In genomic region chr22:20283674-20284066, GRCh38 we compare ENCODE assay signal across 23 cellular contexts. TPM values are rescaled to one million over a fixed set of nuclear protein-coding genes. Genes with fewer than 3 reads are reported as not detected.
"Had no signal": no experiment of that assay in that cellular context is flagged by ENCODE, and none has a peak within 500 bp of the region (broad histone marks: within the 10 kb centered on the region; RNA-seq: fewer than 3 reads in every experiment).

No MANE protein-coding gene starts in this region.

- H3K36me3 ChIP-seq: adrenal gland, ascending aorta, ovary, prostate gland, right atrium auricular region, spleen, thoracic aorta, upper lobe of left lung had no signal

- H3K27ac ChIP-seq: adrenal gland, ascending aorta, foreskin keratinocyte, ovary, prostate gland, right atrium auricular region, spleen, thoracic aorta, upper lobe of left lung had no signal

- H3K27me3 ChIP-seq: adrenal gland, ascending aorta, ovary, right atrium auricular region, spleen, upper lobe of left lung had no signal

- H3K4me3 ChIP-seq: adrenal gland, ascending aorta, lung, ovary, prostate gland, right atrium auricular region, spleen, thoracic aorta, upper lobe of left lung had no signal

- DNase-seq: activated B cell treated with CpG ODN at 0.5 μM for 24 hours; activated CD4-positive, alpha-beta T cell treated with anti-CD3 and anti-CD28 coated beads for 36 hours; activated CD4-positive, alpha-beta T cell treated with anti-CD3 and anti-CD28 coated beads, Interleukin-2, amount 50 U/mL, for 4 hours; activated CD8-positive, alpha-beta memory T cell treated with anti-CD3 and anti-CD28 coated beads for 24 hours; activated CD8-positive, alpha-beta memory T cell treated with anti-CD3 and anti-CD28 coated beads, Interleukin-2, amount 50 U/mL, for 4 hours; activated naive CD4-positive, alpha-beta T cell; activated T-cell treated with anti-CD3 and anti-CD28 coated beads, Interleukin-2, amount 50 U/mL, for 4 hours; adrenal gland; central memory CD4-positive, alpha-beta T cell; effector memory CD4-positive, alpha-beta T cell; foreskin keratinocyte; naive thymus-derived CD4-positive, alpha-beta T cell; ovary; spleen; stimulated activated CD4-positive, alpha-beta T cell treated with anti-CD3 and anti-CD28 coated beads, Interleukin-4, amount 100 ng/mL, for 1 hour; stimulated activated naive CD4-positive, alpha-beta T cell; T-helper 9 cell had no signal

- H3K4me1 ChIP-seq: adrenal gland, ascending aorta, foreskin keratinocyte, prostate gland, right atrium auricular region, spleen, upper lobe of left lung had no signal

- H3K9me3 ChIP-seq: adrenal gland, ascending aorta, ovary, prostate gland, right atrium auricular region, spleen, thoracic aorta, upper lobe of left lung had no signal

RNA-seq across cellular contexts. Expression of gene RTN4R, which starts 15.6 kb away (rescaled TPM):
- total RNA-seq: activated B cell treated with CpG ODN at 0.5 μM for 24 hours had no signal
